In genomic region chr1:149995927-149996326, GRCh38 we compare ENCODE assay signal across 11 cellular contexts. TPM values are rescaled to one million over a fixed set of nuclear protein-coding genes. Genes with fewer than 3 reads are reported as not detected.
DNase-seq lines count a peak whose midpoint lies in the region; ATAC-seq and TF ChIP-seq lines count a peak whose summit lies in the region.
"Had no signal": no experiment of that assay in that cellular context is flagged by ENCODE, and none has a peak within 500 bp of the region (broad histone marks: within the 10 kb centered on the region; RNA-seq: fewer than 3 reads in every experiment).

No MANE protein-coding gene starts in this region.

- H3K23ac ChIP-seq in trophoblast cell (ENCODE audit: low read length) = no peak overlapping the region

- H3K14ac ChIP-seq in trophoblast cell (ENCODE audit: low read length) = no peak overlapping the region

- ATAC-seq in HG03139 (IDR thresholded peaks at IDR 0.05; ENCODE audit: unreplicated experiment) = no peak
- ATAC-seq in GM19324 (IDR thresholded peaks at IDR 0.05; ENCODE audit: low FRiP score, unreplicated experiment) = no peak

- H4K91ac ChIP-seq in trophoblast cell (ENCODE audit: low read depth, low read length) = no peak overlapping the region

- H3K9ac ChIP-seq in trophoblast cell (ENCODE audit: low read length) = no peak overlapping the region

- no peak overlapping the region for H4K8ac ChIP-seq in trophoblast cell (ENCODE audit: low read depth, low read length)

- no peaks in the 10 kb centered on the region for H3K27me3 ChIP-seq in trophoblast cell (ENCODE audit: insufficient read depth, low read length)

- H3K9me3 ChIP-seq in trophoblast cell (ENCODE audit: insufficient read depth, low read depth, low read length) = no peaks in the 10 kb centered on the region

- intact Hi-C loops in head of caudate nucleus (cut with DNase I) = loop anchor here (5.0 kb wide), 1 partner anchor 34 kb away; no protein-coding TSS in a partner anchor

- no peak overlapping the region for H2BK120ac ChIP-seq in trophoblast cell (ENCODE audit: insufficient read depth, low read length, poor library complexity)

- no peak overlapping the region for H4K12ac ChIP-seq in trophoblast cell (ENCODE audit: low read depth, low read length)

- no peak overlapping the region for H3K18ac ChIP-seq in trophoblast cell (ENCODE audit: low read length)

- H2AK5ac ChIP-seq in trophoblast cell (ENCODE audit: low read length) = no peak overlapping the region

- H3K27ac ChIP-seq in cingulate gyrus (ENCODE audit: low read depth, low read length) = peak overlapping the region; percentile 61
- H3K27ac ChIP-seq in trophoblast cell (ENCODE audit: low read depth, low read length) = no peak overlapping the region

- H3K4ac ChIP-seq in trophoblast cell (ENCODE audit: low read depth, low read length) = no peak overlapping the region

- DNase-seq in GM12865 (ENCODE audit: low read depth) (peak; percentile 63), M059J (ENCODE audit: low read depth) (peak; percentile 90), trophoblast cell (peak; percentile 70 to 92), activated gamma-delta T cell treated with Interleukin-2 at 50 U/mL for 16 hours (no peak), head of caudate nucleus (no peak)
- DNase-seq: DND-41, NCI-H446 had no signal

- no peak overlapping the region for H2BK5ac ChIP-seq in trophoblast cell (ENCODE audit: low read depth, low read length, poor library complexity)

- H2BK12ac ChIP-seq in trophoblast cell (ENCODE audit: low read length) = no peak overlapping the region

- peaks cover 2% of the 10 kb centered on the region for H3K79me1 ChIP-seq in trophoblast cell (ENCODE audit: low read length)

- no peak overlapping the region for H3K4me3 ChIP-seq in GM12865 (ENCODE audit: low read depth, low read length)
- no peak overlapping the region for H3K4me3 ChIP-seq in trophoblast cell (ENCODE audit: low read depth, low read length)

- H2AFZ ChIP-seq in trophoblast cell (ENCODE audit: insufficient read depth, low read length, poor library complexity) = no peak overlapping the region

- no peak for TF ChIP-seq CTCF in GM12865 (IDR thresholded peaks at IDR 0.05; ENCODE audit: insufficient read depth, low read depth, low read length, missing control alignments)

- H3K4me1 ChIP-seq in trophoblast cell (ENCODE audit: control insufficient read depth in 1 of 2, insufficient read depth in 2 of 2, low read length in 2 of 2) = peaks cover 2 to 3% of the 10 kb centered on the region in 2 experiments

- H3K36me3 ChIP-seq in trophoblast cell (ENCODE audit: control insufficient read depth in 1 of 2, insufficient read depth in 2 of 2, low read length in 2 of 2) = peaks cover 4 to 5% of the 10 kb centered on the region in 2 experiments

- H3K79me2 ChIP-seq in trophoblast cell (ENCODE audit: control insufficient read depth, insufficient read depth, low read length, poor library complexity) = no peaks in the 10 kb centered on the region

- no peak overlapping the region for H3K4me2 ChIP-seq in trophoblast cell (ENCODE audit: low read length)

- no CpG with 5 or more reads among the region's 2 CpGs for WGBS in trophoblast cell (ENCODE audit: extremely low coverage, insufficient coverage, insufficient read length)

RNA-seq across cellular contexts. Expression of gene OTUD7B, which starts 14.6 kb away (rescaled TPM):
- 8.2 and 17.1 TPM in 2 replicates for total RNA-seq in M059J (2014; rRNA removed; shearing (Covaris generic))
- 6.6 and 6.7 TPM in 2 replicates for polyA plus RNA-seq in trophoblast cell (2013)

RNA-seq across cellular contexts. Expression of gene MTMR11, which starts 59.2 kb away (rescaled TPM):
- total RNA-seq in M059J (2014; rRNA removed; shearing (Covaris generic)) = 6.1 and 8.3 TPM in 2 replicates
- polyA plus RNA-seq in trophoblast cell (2013) = 17.1 and 18.3 TPM in 2 replicates
- polyA plus RNA-seq: IgD-negative memory B cell had no signal

Comparison
In these comparisons a context has a peak if more than half of its experiments do, and no peak if none do; other contexts are left out.
1. DNase-seq: peak in GM12865 (single experiment), M059J (single experiment) and trophoblast cell (2 of 2); none in activated gamma-delta T cell treated with Interleukin-2 at 50 U/mL for 16 hours (single experiment) and head of caudate nucleus (0 of 42).